In the genomic region with DNA sequence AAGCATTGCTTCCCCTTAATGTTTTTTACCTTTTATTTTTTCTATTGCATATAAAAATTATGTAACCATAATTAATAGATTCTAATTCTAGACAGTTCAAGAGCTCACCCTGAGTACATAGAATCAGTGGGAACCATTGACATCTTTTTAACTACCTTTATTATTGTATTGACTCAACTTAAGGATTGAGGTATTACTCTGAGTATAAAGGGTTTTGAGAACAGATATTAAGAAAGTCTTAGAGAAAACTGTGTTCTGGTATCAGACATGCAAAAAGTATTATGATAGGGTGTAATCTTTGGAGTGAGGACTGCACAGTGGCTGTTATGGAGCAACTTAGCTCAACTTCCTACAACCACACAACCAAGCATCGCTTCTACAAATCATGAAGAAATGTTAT, we compare ENCODE assay signal across 19 cellular contexts. TPM values are rescaled to one million over a fixed set of nuclear protein-coding genes. Genes with fewer than 3 reads are reported as not detected.
DNase-seq lines count a peak whose midpoint lies in the region; ATAC-seq and TF ChIP-seq lines count a peak whose summit lies in the region.
"Had no signal": no experiment of that assay in that cellular context is flagged by ENCODE, and none has a peak within 500 bp of the region (broad histone marks: within the 10 kb centered on the region; RNA-seq: fewer than 3 reads in every experiment).

No MANE protein-coding gene starts in this region.

- H3K27ac Mint-ChIP-seq in activated T-cell treated with anti-CD3 and anti-CD28 coated beads, Interleukin-2, amount 50 U/mL, for 24 hours: peak overlapping the region; percentile 74
- no peak overlapping the region for H3K27ac Mint-ChIP-seq in activated T-helper 17 cell treated with anti-CD3 and anti-CD28 coated beads, Interleukin-2, amount 50 U/mL, for 72 hours
- peak overlapping the region; percentile 92 for H3K27ac Mint-ChIP-seq in stimulated activated effector memory CD8-positive, alpha-beta T cell treated with anti-CD3 and anti-CD28 coated beads, Interleukin-12 subunit alpha, Interleukin-12 subunit beta, amount 100 ng/mL, for 72 hours
- H3K27ac Mint-ChIP-seq: CD4-positive, CD25-positive, alpha-beta regulatory T cell; CD8-positive, alpha-beta memory T cell had no signal

- H3K4me2 ChIP-seq in GM23248 (ENCODE audit: unreplicated experiment): no peak overlapping the region

- H3K9ac ChIP-seq in GM23248: no peak overlapping the region

- peak; percentile 34 for ATAC-seq in activated T-helper 17 cell treated with anti-CD3 and anti-CD28 coated beads, Interleukin-2, amount 50 U/mL, for 72 hours (replicated peaks)
- ATAC-seq in stimulated activated effector memory CD8-positive, alpha-beta T cell treated with anti-CD3 and anti-CD28 coated beads, Interleukin-12 subunit alpha, Interleukin-12 subunit beta, amount 100 ng/mL, for 72 hours: peak; percentile 64
- no peak for ATAC-seq in left colon
- ATAC-seq: GM12878 had no signal

- no peak overlapping the region for H3K4me3 Mint-ChIP-seq in activated T-cell treated with anti-CD3 and anti-CD28 coated beads, Interleukin-2, amount 50 U/mL, for 24 hours
- H3K4me3 Mint-ChIP-seq in activated T-helper 17 cell treated with anti-CD3 and anti-CD28 coated beads, Interleukin-2, amount 50 U/mL, for 72 hours: no peak overlapping the region
- no peak overlapping the region for H3K4me3 Mint-ChIP-seq in stimulated activated effector memory CD8-positive, alpha-beta T cell treated with anti-CD3 and anti-CD28 coated beads, Interleukin-12 subunit alpha, Interleukin-12 subunit beta, amount 100 ng/mL, for 72 hours
- H3K4me3 Mint-ChIP-seq: CD4-positive, CD25-positive, alpha-beta regulatory T cell; CD8-positive, alpha-beta memory T cell had no signal

- in situ Hi-C loops in GM23248 (cut with MboI): loop anchor here (25.0 kb wide), 1 partner anchor 539 kb away; no protein-coding TSS in a partner anchor

- TF ChIP-seq POLR2A in uterus (IDR thresholded peaks at IDR 0.05): no peak

- no peaks in the 10 kb centered on the region for H3K27me3 Mint-ChIP-seq in activated T-cell treated with anti-CD3 and anti-CD28 coated beads, Interleukin-2, amount 50 U/mL, for 24 hours
- H3K27me3 Mint-ChIP-seq in activated T-helper 17 cell treated with anti-CD3 and anti-CD28 coated beads, Interleukin-2, amount 50 U/mL, for 72 hours: no peaks in the 10 kb centered on the region
- H3K27me3 Mint-ChIP-seq: CD8-positive, alpha-beta memory T cell had no signal

- no peaks in the 10 kb centered on the region for H3K79me2 ChIP-seq in GM23248 (ENCODE audit: insufficient read depth)

- no peaks in the 10 kb centered on the region for H4K20me1 ChIP-seq in GM23248 (ENCODE audit: insufficient read depth)

- H3K9me3 Mint-ChIP-seq in activated T-cell treated with anti-CD3 and anti-CD28 coated beads, Interleukin-2, amount 50 U/mL, for 24 hours: no peaks in the 10 kb centered on the region
- peaks cover 4% of the 10 kb centered on the region for H3K9me3 Mint-ChIP-seq in activated T-helper 17 cell treated with anti-CD3 and anti-CD28 coated beads, Interleukin-2, amount 50 U/mL, for 72 hours
- H3K9me3 Mint-ChIP-seq in stimulated activated effector memory CD8-positive, alpha-beta T cell treated with anti-CD3 and anti-CD28 coated beads, Interleukin-12 subunit alpha, Interleukin-12 subunit beta, amount 100 ng/mL, for 72 hours: no peaks in the 10 kb centered on the region

- H3K27ac ChIP-seq in GM23248 (0 out of 2 replicates have a peak overlapping the region, but pooled peaks have one; percentile 13), uterus (no peak overlapping the region)
- H3K27ac ChIP-seq: HL-60 had no signal

- H3K4me3 ChIP-seq in GM23248: no peak overlapping the region
- no peak overlapping the region for H3K4me3 ChIP-seq in uterus
- H3K4me3 ChIP-seq: GM12878, HAP-1 had no signal

- H3K36me3 Mint-ChIP-seq in activated T-cell treated with anti-CD3 and anti-CD28 coated beads, Interleukin-2, amount 50 U/mL, for 24 hours (ENCODE audit: low read depth): peaks cover 31% of the 10 kb centered on the region
- peaks cover 35% of the 10 kb centered on the region for H3K36me3 Mint-ChIP-seq in activated T-helper 17 cell treated with anti-CD3 and anti-CD28 coated beads, Interleukin-2, amount 50 U/mL, for 72 hours (ENCODE audit: low read depth)
- peaks cover 46% of the 10 kb centered on the region for H3K36me3 Mint-ChIP-seq in stimulated activated effector memory CD8-positive, alpha-beta T cell treated with anti-CD3 and anti-CD28 coated beads, Interleukin-12 subunit alpha, Interleukin-12 subunit beta, amount 100 ng/mL, for 72 hours

- peaks cover 46% of the 10 kb centered on the region for H3K4me1 Mint-ChIP-seq in activated T-cell treated with anti-CD3 and anti-CD28 coated beads, Interleukin-2, amount 50 U/mL, for 24 hours (ENCODE audit: low read depth)
- peaks cover 12% of the 10 kb centered on the region for H3K4me1 Mint-ChIP-seq in activated T-helper 17 cell treated with anti-CD3 and anti-CD28 coated beads, Interleukin-2, amount 50 U/mL, for 72 hours
- peaks cover 33% of the 10 kb centered on the region for H3K4me1 Mint-ChIP-seq in stimulated activated effector memory CD8-positive, alpha-beta T cell treated with anti-CD3 and anti-CD28 coated beads, Interleukin-12 subunit alpha, Interleukin-12 subunit beta, amount 100 ng/mL, for 72 hours

- intact Hi-C loops in uterus (cut with DNase I; ENCODE audit: low total_unique reads) (no loop called here), left colon (cut with DNase I, micrococcal nuclease) (no loop called here)

- H3K4me1 ChIP-seq in GM23248 (ENCODE audit: insufficient read depth) (peaks cover 9% of the 10 kb centered on the region), uterus (no peaks in the 10 kb centered on the region)
- H3K4me1 ChIP-seq: BE2C had no signal

- TF ChIP-seq CTCF in uterus (IDR thresholded peaks at IDR 0.05): no peak

- H2AFZ ChIP-seq in GM23248: no peak overlapping the region

- H3K9me2 ChIP-seq in GM23248 (ENCODE audit: insufficient read depth): no peaks in the 10 kb centered on the region

- no peaks in the 10 kb centered on the region for H3K36me3 ChIP-seq in GM23248 (ENCODE audit: low read depth)
- H3K36me3 ChIP-seq in uterus: no peaks in the 10 kb centered on the region
- H3K36me3 ChIP-seq: BE2C had no signal

- no peak for DNase-seq in activated T-cell treated with anti-CD3 and anti-CD28 coated beads, Interleukin-2, amount 50 U/mL, for 24 hours
- DNase-seq in activated T-cell treated with anti-CD3 and anti-CD28 coated beads for 4 hours: no peak
- DNase-seq in GM23248: no peak
- no peak for DNase-seq in stimulated activated effector memory CD8-positive, alpha-beta T cell treated with anti-CD3 and anti-CD28 coated beads, Interleukin-12 subunit alpha, Interleukin-12 subunit beta, amount 100 ng/mL, for 72 hours (ENCODE audit: low spot score in 2 of 2)
- no peak for DNase-seq in uterus
- DNase-seq in left colon: no peak
- DNase-seq: ACHN; BE2C; C1 segment of cervical spinal cord; CD4-positive, CD25-positive, alpha-beta regulatory T cell; CD8-positive, alpha-beta memory T cell; COR-L47; DMS 273 treated with DMSO at 0.1 percent for 48 hours; DMS53; DND-41 had no signal

- H3K27me3 ChIP-seq in GM23248 (replicated peaks; ENCODE audit: insufficient read depth): no peaks in the 10 kb centered on the region
- H3K27me3 ChIP-seq in uterus: no peaks in the 10 kb centered on the region
- H3K27me3 ChIP-seq: BE2C had no signal

- no peaks in the 10 kb centered on the region for H3F3A ChIP-seq in GM23248 (ENCODE audit: insufficient read depth)

- 90 to 100% methylated on average over 1 of the region's 1 CpG for WGBS in GM23248 (ENCODE audit: low coverage in 1 of 2, low lambda C conversion rate in 2 of 2, missing lambda C conversion rate in 2 of 2), 2 experiments

- H3K9me3 ChIP-seq in GM23248 (ENCODE audit: low read depth) (no peaks in the 10 kb centered on the region), uterus (no peaks in the 10 kb centered on the region)
- H3K9me3 ChIP-seq: BE2C had no signal

RNA-seq across cellular contexts. Expression of gene SPEF2, which starts 8.9 kb away (rescaled TPM):
- 3.3 and 5.3 TPM in 2 replicates for total RNA-seq in GM23248 (2014; rRNA removed; shearing (Covaris generic))
- 4.6 and 6.7 TPM in 2 replicates for polyA plus RNA-seq in GM23248 (2016; fragmentation: Nextera tagmentation; extraction: Ambion mirVana)
- total RNA-seq in activated T-helper 17 cell treated with anti-CD3 and anti-CD28 coated beads, Interleukin-2, amount 50 U/mL, for 72 hours: 1 to 10 TPM; 6.7 to 9.3 TPM
- total RNA-seq in uterus: 10 to 100 TPM in 3 of 4 donors, 1 to 10 TPM in 1; 3.3 to 71.0 (median 20.9) TPM
- 1 to 10 TPM; 3.0 to 5.0 TPM for total RNA-seq in left colon
